9 cellular contexts compared by ENCODE assay signal in the genomic region with DNA sequence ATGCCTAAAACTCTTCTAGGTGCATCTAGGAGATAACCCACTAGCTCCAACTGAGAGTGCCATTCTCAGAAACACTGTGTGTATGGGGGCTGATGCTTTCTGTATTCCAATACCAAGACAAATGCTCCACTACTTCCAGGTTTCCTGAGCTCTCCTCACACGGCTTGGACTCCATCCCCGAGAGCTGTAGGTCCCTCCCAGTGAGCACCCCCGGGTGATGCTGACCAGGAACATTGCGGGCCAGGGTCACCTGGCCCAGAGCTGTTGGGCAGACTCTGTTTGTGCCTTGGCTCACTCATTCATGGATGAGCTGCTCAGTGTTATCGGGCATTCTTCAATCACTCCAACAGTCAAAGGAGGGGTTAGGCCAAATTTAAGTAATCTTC. TPM values are rescaled to one million over a fixed set of nuclear protein-coding genes. Genes with fewer than 3 reads are reported as not detected.
DNase-seq lines count a peak whose midpoint lies in the region; FAIRE-seq and TF ChIP-seq lines count a peak whose summit lies in the region.
"Had no signal": no experiment of that assay in that cellular context is flagged by ENCODE, and none has a peak within 500 bp of the region (broad histone marks: within the 10 kb centered on the region; RNA-seq: fewer than 3 reads in every experiment).

No MANE protein-coding gene starts in this region.

- no peaks in the 10 kb centered on the region for H3K27me3 ChIP-seq in adrenal gland
- no peaks in the 10 kb centered on the region for H3K27me3 ChIP-seq in skeletal muscle tissue (ENCODE audit: control insufficient read depth in 3 of 3, insufficient read depth in 3 of 3, low read length in 3 of 3)

- no peaks in the 10 kb centered on the region for H3K36me3 Mint-ChIP-seq in glutamatergic neuron (ENCODE audit: unreplicated experiment)

- intact Hi-C loops in adrenal gland (cut with DNase I) (no loop called here), kidney (cut with DNase I) (no loop called here)

- peaks cover 3% of the 10 kb centered on the region for H3K27me3 Mint-ChIP-seq in glutamatergic neuron (ENCODE audit: unreplicated experiment)

- H3K9me3 ChIP-seq in adrenal gland (replicated peaks in 1 of 3) (no peaks in the 10 kb centered on the region), kidney (ENCODE audit: control insufficient read depth in 1 of 2, low read length in 2 of 2) (no peaks in the 10 kb centered on the region), skeletal muscle tissue (ENCODE audit: control insufficient read depth in 3 of 3, low read length in 3 of 3) (no peaks in the 10 kb centered on the region)

- H3K36me3 ChIP-seq in adrenal gland (replicated peaks in 1 of 2) (no peaks in the 10 kb centered on the region), kidney (ENCODE audit: control insufficient read depth in 1 of 2, insufficient read depth in 2 of 2, low read length in 2 of 2) (no peaks in the 10 kb centered on the region), skeletal muscle tissue (ENCODE audit: control insufficient read depth in 3 of 3, insufficient read depth in 3 of 3, low read length in 3 of 3) (no peaks in the 10 kb centered on the region)

- H3K4me1 Mint-ChIP-seq in glutamatergic neuron (ENCODE audit: low read depth, unreplicated experiment) = peaks cover 23% of the 10 kb centered on the region

- H3K27ac ChIP-seq in adrenal gland (peak overlapping the region; percentile 74 to 99 (median 95)), kidney (ENCODE audit: low read depth in 2 of 2, low read length in 2 of 2) (peak overlapping the region; percentile 68 to 93), skeletal muscle tissue (ENCODE audit: low read depth, low read length) (peak overlapping the region; percentile 84)

- H3K9me3 Mint-ChIP-seq in glutamatergic neuron (ENCODE audit: unreplicated experiment) = no peaks in the 10 kb centered on the region

- H3K27ac Mint-ChIP-seq in glutamatergic neuron (ENCODE audit: unreplicated experiment) = no peak overlapping the region

- H3K4me3 ChIP-seq in adrenal gland = no peak overlapping the region
- H3K4me3 ChIP-seq in kidney (ENCODE audit: low read length in 2 of 2) = no peak overlapping the region
- no peak overlapping the region for H3K4me3 ChIP-seq in skeletal muscle tissue (ENCODE audit: low read length in 3 of 3)

- H3K9ac ChIP-seq in kidney (ENCODE audit: low read length in 2 of 2) = peak overlapping the region in 1 of 2 donors; percentile 28
- peak overlapping the region in 2 of 3 donors; percentile 42 to 44 for H3K9ac ChIP-seq in skeletal muscle tissue (ENCODE audit: low read depth in 1 of 3, low read length in 3 of 3)

- H3K4me1 ChIP-seq in adrenal gland (replicated peaks in 1 of 2) = peaks cover 49 to 93% of the 10 kb centered on the region in 2 donors
- peaks cover 28 to 41% of the 10 kb centered on the region in 2 donors for H3K4me1 ChIP-seq in kidney (ENCODE audit: control insufficient read depth in 1 of 2, insufficient read depth in 1 of 2, low read depth in 1 of 2, low read length in 2 of 2)
- peaks cover 70 to 80% (median 79%) of the 10 kb centered on the region in 3 donors for H3K4me1 ChIP-seq in skeletal muscle tissue (ENCODE audit: control insufficient read depth in 3 of 3, insufficient read depth in 3 of 3, low read length in 3 of 3)

- DNase-seq in Daoy (ENCODE audit: low read depth) (peak; percentile 35), adrenal gland (peak in 2 of 7 donors; percentile 40 to 49), kidney (peak; percentile 64), DMS153 (lab: John Stamatoyannopoulos, UW) (no peak), NCI-H1048 (lab: John Stamatoyannopoulos, UW) (no peak), GM10266 (ENCODE audit: extremely low spot score) (no peak), glutamatergic neuron (no peak)
- DNase-seq: T-helper 1 cell had no signal

- TF ChIP-seq POLR2A in adrenal gland (IDR thresholded peaks at IDR 0.05) = no peak

- no peak overlapping the region for H3K4me3 Mint-ChIP-seq in glutamatergic neuron (ENCODE audit: unreplicated experiment)

- no peak for FAIRE-seq in kidney (lab: Jason Lieb, UNC)

- WGBS in adrenal gland, 4 donors = 32 to 44% (median 35%) methylated on average over 3 to 5 of the region's 5 CpGs

- TF ChIP-seq CTCF in adrenal gland (IDR thresholded peaks at IDR 0.05) = no peak
- TF ChIP-seq CTCF in kidney (IDR thresholded peaks at IDR 0.05; ENCODE audit: borderline replicate concordance, extremely low read depth, insufficient read depth) = no peak
- no peak for TF ChIP-seq CTCF in GM10266 (IDR thresholded peaks at IDR 0.05; ENCODE audit: control insufficient read depth, insufficient read depth, low read depth, missing control alignments)
- no peak for TF ChIP-seq CTCF in glutamatergic neuron (IDR thresholded peaks at IDR 0.05; ENCODE audit: partially characterized antibody, unreplicated experiment)

RNA-seq across cellular contexts. Expression of gene CUEDC1, which starts 7.0 kb away (rescaled TPM):
- 5.0 and 7.0 TPM in 2 replicates for total RNA-seq in Daoy (2014; rRNA removed; shearing (Covaris generic))
- total RNA-seq in adrenal gland = 10 to 100 TPM; 23.9 to 47.3 (median 39.1) TPM
- polyA plus RNA-seq in adrenal gland = 10 to 100 TPM; 19.9 to 45.1 (median 40.1) TPM
- total RNA-seq in kidney = 52.3 TPM
- polyA plus RNA-seq in kidney (ENCODE audit: insufficient read depth, low read depth, low replicate concordance) = 33.0 TPM
- 10.4 TPM for total RNA-seq in skeletal muscle tissue
- total RNA-seq in glutamatergic neuron (ENCODE audit: unreplicated experiment) = 22.9 TPM

RNA-seq across cellular contexts. Expression of gene VEZF1, which starts 39.9 kb away (rescaled TPM):
- 27.3 and 33.1 TPM in 2 replicates for total RNA-seq in Daoy (2014; rRNA removed; shearing (Covaris generic))
- total RNA-seq in adrenal gland (100 to 1,000 TPM in 1 of 8 donors, 10 to 100 TPM in 7; 56.2 to 105 (median 74.1) TPM), kidney (92.5 TPM), skeletal muscle tissue (30.3 TPM), glutamatergic neuron (ENCODE audit: unreplicated experiment) (88.3 TPM)
- polyA plus RNA-seq in adrenal gland (10 to 100 TPM; 14.1 to 58.5 (median 23.1) TPM), kidney (ENCODE audit: insufficient read depth, low read depth, low replicate concordance) (26.0 TPM)

RNA-seq across cellular contexts. Expression of gene SRSF1, which starts 58.9 kb away (rescaled TPM):
- total RNA-seq in Daoy (2014; rRNA removed; shearing (Covaris generic)) = 499 and 574 TPM in 2 replicates
- total RNA-seq in adrenal gland = 100 to 1,000 TPM; 131 to 236 (median 186) TPM
- polyA plus RNA-seq in adrenal gland = 100 to 1,000 TPM; 105 to 276 (median 137) TPM
- total RNA-seq in kidney = 177 TPM
- polyA plus RNA-seq in kidney (ENCODE audit: insufficient read depth, low read depth, low replicate concordance) = 69.8 TPM
- total RNA-seq in skeletal muscle tissue = 224 TPM
- total RNA-seq in glutamatergic neuron (ENCODE audit: unreplicated experiment) = 227 TPM

Comparison
In these comparisons a context has a peak if more than half of its experiments do, and no peak if none do; other contexts are left out.
1. DNase-seq: peak in Daoy (single experiment) and kidney (single experiment); none in DMS153 (single experiment), NCI-H1048 (single experiment), GM10266 (single experiment) and glutamatergic neuron (single experiment).
2. Peak in every context shown above with its lines, with median percentiles within 50 percentile points of each other: H3K27ac ChIP-seq.